8 cellular contexts compared by ENCODE assay signal in the genomic region with DNA sequence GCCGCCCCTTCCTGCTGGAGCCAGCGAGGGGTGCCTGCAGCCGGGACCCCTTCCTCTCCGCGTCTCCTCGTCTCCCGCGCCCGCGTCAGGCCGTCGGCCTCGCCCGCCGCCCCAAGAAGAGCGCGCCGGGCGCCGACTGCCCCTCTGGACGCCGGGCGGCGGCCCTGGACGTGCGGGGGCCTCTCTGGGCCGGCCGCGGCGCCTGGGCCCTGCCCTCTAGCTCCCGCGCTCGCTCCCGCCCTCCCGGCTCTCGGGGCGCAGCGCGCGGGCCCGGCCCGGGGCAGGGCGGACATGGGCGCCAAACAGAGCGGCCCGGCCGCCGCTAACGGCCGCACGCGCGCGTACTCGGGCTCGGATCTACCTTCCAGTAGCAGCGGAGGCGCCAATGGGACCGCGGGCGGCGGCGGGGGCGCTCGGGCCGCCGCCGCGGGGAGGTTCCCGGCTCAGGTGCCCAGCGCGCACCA. TPM values are rescaled to one million over a fixed set of nuclear protein-coding genes. Genes with fewer than 3 reads are reported as not detected.
A peak's percentile ranks its signal among the peaks of the same experiment; 100 is the strongest.
DNase-seq lines count a peak whose midpoint lies in the region; ATAC-seq and TF ChIP-seq lines count a peak whose summit lies in the region.

No MANE protein-coding gene starts in this region.

- intact Hi-C loops in CD4-positive, alpha-beta memory T cell (cut with micrococcal nuclease): loop anchor here (10.0 kb wide), 1 partner anchor 120 kb away; no protein-coding TSS in a partner anchor
- intact Hi-C loops in mucosa of descending colon (cut with DNase I, micrococcal nuclease): no loop called here

- peak overlapping the region; percentile 68 for H3K27ac ChIP-seq in CD4-positive, alpha-beta memory T cell (ENCODE audit: low read depth, low read length)
- peak overlapping the region; percentile 72 for H3K27ac ChIP-seq in temporal lobe (ENCODE audit: low read depth, low read length)

- H3K27me3 ChIP-seq in CD4-positive, alpha-beta memory T cell (ENCODE audit: insufficient read depth, low read length): no peaks in the 10 kb centered on the region

- peak overlapping the region in 1 of 2 donors; percentile 57 for H3K4me3 ChIP-seq in CD4-positive, alpha-beta memory T cell (ENCODE audit: low read length in 2 of 2)
- H3K4me3 ChIP-seq in mucosa of descending colon: peak overlapping the region; percentile 74

- H3K36me3 ChIP-seq in CD4-positive, alpha-beta memory T cell (ENCODE audit: insufficient read depth, low read length): no peaks in the 10 kb centered on the region
- H3K36me3 ChIP-seq in mucosa of descending colon (ENCODE audit: low read depth): peaks cover 6% of the 10 kb centered on the region

- peaks cover 36 to 59% (median 42%) of the 10 kb centered on the region in 4 donors for H3K4me1 Mint-ChIP-seq in CD4-positive, alpha-beta memory T cell

- TF ChIP-seq CTCF in GM20000 (IDR thresholded peaks at IDR 0.05; ENCODE audit: extremely low read depth, missing control alignments) (no peak), mucosa of descending colon (IDR thresholded peaks at IDR 0.05) (no peak)

- H3K4me1 ChIP-seq in CD4-positive, alpha-beta memory T cell (ENCODE audit: insufficient read depth, low read length): peaks cover 50% of the 10 kb centered on the region
- H3K4me1 ChIP-seq in mucosa of descending colon (ENCODE audit: low read depth): peaks cover 33% of the 10 kb centered on the region

- CTCF ChIA-PET in CD4-positive, alpha-beta memory T cell (lab: Charles Lee; ENCODE audit: partially characterized antibody): interaction anchor here (0.7 to 4.1 kb wide), 6 partner anchors 37 to 68 kb away, joined by 3 to 19 read pairs (median 3); no protein-coding TSS in a partner anchor

- DNase-seq in CD4-positive, alpha-beta memory T cell: peak in 1 of 5 donors; percentile 52
- DNase-seq in GM20000 (ENCODE audit: low spot score) (peak; percentile 51), mucosa of descending colon (peak in 2 of 3 donors; percentile 44 to 66), NCI-H1417 treated with DMSO at 0.1 percent for 48 hours (lab: John Stamatoyannopoulos, UW) (no peak)
- DNase-seq in activated CD4-positive, alpha-beta T cell treated with anti-CD3 and anti-CD28 coated beads, Interleukin-2, amount 50 U/mL, for 4 hours: peak; percentile 12 to 32
- DNase-seq in effector CD4-positive, alpha-beta T cell: peak; percentile 17

- peak overlapping the region; percentile 36 to 91 (median 87) for H3K4me3 Mint-ChIP-seq in CD4-positive, alpha-beta memory T cell

- H3K9me3 ChIP-seq in CD4-positive, alpha-beta memory T cell (ENCODE audit: control insufficient read depth in 1 of 2, low read length in 2 of 2): no peaks in the 10 kb centered on the region
- no peaks in the 10 kb centered on the region for H3K9me3 ChIP-seq in mucosa of descending colon

- peak overlapping the region in 6 of 7 donors; percentile 72 to 97 (median 89) for H3K27ac Mint-ChIP-seq in CD4-positive, alpha-beta memory T cell

- peaks cover 0 to 1% of the 10 kb centered on the region in 2 donors for H3K27me3 Mint-ChIP-seq in CD4-positive, alpha-beta memory T cell

- H3K36me3 Mint-ChIP-seq in CD4-positive, alpha-beta memory T cell: peaks cover 0 to 17% of the 10 kb centered on the region in 2 donors

- POLR2A ChIA-PET in CD4-positive, alpha-beta memory T cell (lab: Charles Lee; ENCODE audit: partially characterized antibody): interaction anchor here (0.7 to 3.8 kb wide), 20 partner anchors 9 to 455 kb away, joined by 3 to 117 read pairs (median 4); a partner anchor contains a TSS

- no peaks in the 10 kb centered on the region for H3K9me3 Mint-ChIP-seq in CD4-positive, alpha-beta memory T cell

- ATAC-seq in HG03571 (IDR thresholded peaks at IDR 0.05; ENCODE audit: unreplicated experiment) (peak; percentile 14), mucosa of descending colon (peak; percentile 31)

RNA-seq across cellular contexts. Expression of a gene that starts 0.7 kb away (rescaled TPM):
- total RNA-seq in CD4-positive, alpha-beta memory T cell: 10 to 100 TPM; 37.3 to 39.4 TPM
- 1 to 10 TPM in 1 of 2 donors, under 1 TPM in 1; 0.59 to 3.5 TPM for polyA plus RNA-seq in CD4-positive, alpha-beta memory T cell
- total RNA-seq in mucosa of descending colon (10 to 100 TPM; 34.0 to 53.3 (median 40.5) TPM), temporal lobe (46.7 TPM)
